ENCODE assay signal across 27 cellular contexts in the genomic region with DNA sequence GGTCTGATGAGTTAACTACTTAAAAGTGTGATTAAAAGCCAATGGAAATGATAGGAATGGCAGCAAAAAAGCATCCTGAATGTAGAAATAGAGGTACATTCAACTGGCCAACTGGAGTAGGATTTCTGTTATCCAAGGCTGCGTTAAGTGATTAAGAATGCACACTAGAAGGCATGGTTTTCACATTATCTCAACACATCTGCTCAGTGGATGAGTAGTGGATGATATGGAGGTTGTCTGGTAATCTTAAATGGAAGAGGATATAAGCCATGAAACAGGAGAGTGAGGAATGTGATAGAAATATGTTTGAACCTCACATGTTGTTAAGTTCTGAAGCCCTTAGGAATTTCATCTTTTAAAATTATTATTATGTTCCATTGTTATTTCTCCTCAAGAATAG.
A peak's percentile ranks its signal among the peaks of the same experiment; 100 is the strongest.
DNase-seq lines count a peak whose midpoint lies in the region; ATAC-seq and TF ChIP-seq lines count a peak whose summit lies in the region.
"Had no signal": no experiment of that assay in that cellular context is flagged by ENCODE, and none has a peak within 500 bp of the region (broad histone marks: within the 10 kb centered on the region; RNA-seq: fewer than 3 reads in every experiment).

No MANE protein-coding gene starts in this region.

- ATAC-seq in GM19324 (IDR thresholded peaks at IDR 0.05; ENCODE audit: low FRiP score, unreplicated experiment): no peak
- ATAC-seq: activated CD8-positive, alpha-beta T cell treated with anti-CD3 and anti-CD28 coated beads, Interleukin-2, amount 10 ng/mL, durations not matched to agents 7 days and 5 days; activated T-cell treated with anti-CD3 and anti-CD28 coated beads, Interleukin-2, amount 50 U/mL, for 4 hours; HCT116; natural killer cell treated with Interleukin-12 subunit alpha and Interleukin-12 subunit beta and Interleukin-15 and Interleukin-18, amount 100 ng/mL, for 72 hours; stimulated activated naive CD8-positive, alpha-beta T cell treated with anti-CD3 and anti-CD28 coated beads, Interleukin-15, amount 100 ng/mL, for 72 hours had no signal

- DNase-seq in NCI-H82 (lab: John Stamatoyannopoulos, UW): peak; percentile 30
- DNase-seq in NCI-H82 treated with DMSO at 0.1 percent for 48 hours (lab: John Stamatoyannopoulos, UW; ENCODE audit: unreplicated experiment): no peak
- peak; percentile 20 for DNase-seq in SK-N-DZ (ENCODE audit: low spot score)
- peak; percentile 25 for DNase-seq in fibroblast of the aortic adventitia (ENCODE audit: low read depth)
- no peak for DNase-seq in NCI-H345 treated with DMSO at 0.1 percent for 48 hours (lab: John Stamatoyannopoulos, UW; ENCODE audit: unreplicated experiment)
- no peak for DNase-seq in activated effector memory CD4-positive, alpha-beta T cell treated with Interleukin-2 at 50 U/mL for 16 hours
- no peak for DNase-seq in foreskin fibroblast
- DNase-seq: 8988T; activated B cell treated with CpG ODN at 0.5 μM for 24 hours; activated CD8-positive, alpha-beta T cell treated with anti-CD3 and anti-CD28 coated beads, Interleukin-2, amount 10 ng/mL, durations not matched to agents 7 days and 5 days; activated T-cell treated with anti-CD3 and anti-CD28 coated beads, Interleukin-2, amount 50 U/mL, for 4 hours; dermis blood vessel endothelial cell; GDM1; kidney; NCI-H1930; NCI-H446 treated with DMSO at 0.1 percent for 48 hours; SIG-M5; small intestine; stimulated activated CD4-positive, alpha-beta T cell treated with anti-CD3 and anti-CD28 coated beads, Interleukin-4, amount 100 ng/mL, for 1 hour; stimulated activated naive CD8-positive, alpha-beta T cell treated with anti-CD3 and anti-CD28 coated beads, Interleukin-15, amount 100 ng/mL, for 72 hours; T-helper 2 cell had no signal

- TF ChIP-seq CTCF in fibroblast of the aortic adventitia (IDR thresholded peaks at IDR 0.05; ENCODE audit: insufficient read depth, low read length) (no peak), foreskin fibroblast (IDR thresholded peaks at IDR 0.05; ENCODE audit: low read depth, low read length) (no peak)

- no peak overlapping the region for H3K4me3 ChIP-seq in fibroblast of the aortic adventitia (ENCODE audit: low read depth, low read length)
- no peak overlapping the region for H3K4me3 ChIP-seq in foreskin fibroblast (ENCODE audit: low read depth in 1 of 2, low read length in 2 of 2)
- H3K4me3 ChIP-seq: BLaER1 treated with 17β-estradiol and CSF1 and Interleukin-3, amounts not matched to agents 10 nM and 100 nM; lung; prostate gland had no signal

Comparison
In these comparisons a context has a peak if more than half of its experiments do, and no peak if none do; other contexts are left out.
1. DNase-seq: peak in NCI-H82 (single experiment), SK-N-DZ (single experiment) and fibroblast of the aortic adventitia (single experiment); none in NCI-H82 treated with DMSO at 0.1 percent for 48 hours (single experiment), NCI-H345 treated with DMSO at 0.1 percent for 48 hours (single experiment), activated effector memory CD4-positive, alpha-beta T cell treated with Interleukin-2 at 50 U/mL for 16 hours (single experiment) and foreskin fibroblast (0 of 2).